ENCODE assay signal across 1 cellular context in genomic region chr16:78133919-78134318, GRCh38.
TF ChIP-seq lines count a peak whose summit lies in the region.

No MANE protein-coding gene starts in this region.

TF ChIP-seq in HepG2, 621 proteins besides CTCF, POLR2A, EP300 and RAD21 (continued from another document and continues in another):
- TF ChIP-seq ZNF276 (CRISPR knock-in tag; IDR thresholded peaks at IDR 0.05; ENCODE audit: low read depth) (no peak), HNF4G (IDR thresholded peaks at IDR 0.05; ENCODE audit: borderline replicate concordance, low read depth, low read length) (peak; percentile 50; the same call in 1 of the 2 replicates), HNF4G (CRISPR knock-in tag; IDR thresholded peaks at IDR 0.05; ENCODE audit: borderline replicate concordance, low read depth) (no peak), KLF15 (CRISPR knock-in tag; IDR thresholded peaks at IDR 0.05; ENCODE audit: borderline replicate concordance) (no peak), ARID3A (IDR thresholded peaks at IDR 0.05; ENCODE audit: low read depth, low read length) (peak; percentile 97), KAT2B (IDR thresholded peaks at IDR 0.05; ENCODE audit: borderline replicate concordance, low read depth, low read length) (no peak), HHEX (CRISPR knock-in tag; IDR thresholded peaks at IDR 0.05) (peak; percentile 73), ZNF740 (CRISPR knock-in tag; IDR thresholded peaks at IDR 0.05) (no peak), MAX (IDR thresholded peaks at IDR 0.05) (0 out of 2 replicates have a peak, but pooled peaks have one; percentile 31), HNF4A (CRISPR knock-in tag; IDR thresholded peaks at IDR 0.05) (peak; percentile 71), ZNF652 (CRISPR knock-in tag; IDR thresholded peaks at IDR 0.05; ENCODE audit: borderline replicate concordance, low read depth) (no peak; the same call in 1 of the 2 replicates), AHDC1 (CRISPR knock-in tag; IDR thresholded peaks at IDR 0.05; ENCODE audit: borderline replicate concordance) (peak; percentile 95), CCAR2 (optimal IDR thresholded peaks at IDR 0.05; ENCODE audit: low read depth, low read length) (no peak), TBL1XR1 (IDR thresholded peaks at IDR 0.05; ENCODE audit: borderline replicate concordance, low read length, partially characterized antibody) (peak; percentile 33), ZFP36 (IDR thresholded peaks at IDR 0.05; ENCODE audit: borderline replicate concordance, low read depth, low read length, partially characterized antibody) (peak; percentile 38), KMT2A (CRISPR knock-in tag; IDR thresholded peaks at IDR 0.05) (no peak), PAXIP1 (CRISPR knock-in tag; conservative IDR thresholded peaks at IDR 0.05) (peak; percentile 94), DMAP1 (CRISPR knock-in tag; IDR thresholded peaks at IDR 0.05) (no peak), PITX1 (CRISPR knock-in tag; IDR thresholded peaks at IDR 0.05) (peak; percentile 88), KAT8 (CRISPR knock-in tag; IDR thresholded peaks at IDR 0.05) (0 out of 2 replicates have a peak, but pooled peaks have one; percentile 15), SIN3A (IDR thresholded peaks at IDR 0.05; ENCODE audit: borderline replicate concordance, low read depth, low read length) (no peak), HMG20A (CRISPR knock-in tag; IDR thresholded peaks at IDR 0.05; ENCODE audit: borderline replicate concordance) (peak; percentile 97), ZIK1 (CRISPR knock-in tag; IDR thresholded peaks at IDR 0.05; ENCODE audit: borderline replicate concordance, low read depth) (no peak), SALL1 (CRISPR knock-in tag; IDR thresholded peaks at IDR 0.05) (peak; percentile 64; the same call in 1 of the 2 replicates), ZNF747 (CRISPR knock-in tag; IDR thresholded peaks at IDR 0.05; ENCODE audit: borderline replicate concordance) (no peak), THAP11 (CRISPR knock-in tag; IDR thresholded peaks at IDR 0.05) (peak; percentile 49), ZNF776 (CRISPR knock-in tag; IDR thresholded peaks at IDR 0.05) (no peak), REPIN1 (CRISPR knock-in tag; IDR thresholded peaks at IDR 0.05; ENCODE audit: borderline replicate concordance, low read depth) (peak; percentile 16; the same call in 1 of the 2 replicates), STAG1 (CRISPR knock-in tag; IDR thresholded peaks at IDR 0.05) (0 out of 2 replicates have a peak, but pooled peaks have one; percentile 17), RBM39 (IDR thresholded peaks at IDR 0.05; ENCODE audit: low read depth, low read length, poor library complexity, severe bottlenecking) (no peak), ZNF678 (CRISPR knock-in tag; IDR thresholded peaks at IDR 0.05) (no peak), ELK4 (CRISPR knock-in tag; IDR thresholded peaks at IDR 0.05; ENCODE audit: borderline replicate concordance) (no peak), SP140L (CRISPR knock-in tag; IDR thresholded peaks at IDR 0.05; ENCODE audit: borderline replicate concordance) (no peak), FOXJ3 (CRISPR knock-in tag; IDR thresholded peaks at IDR 0.05; ENCODE audit: borderline replicate concordance) (peak; percentile 89; the same call in 1 of the 2 replicates), RFXANK (CRISPR knock-in tag; IDR thresholded peaks at IDR 0.05) (no peak), ATF1 (CRISPR knock-in tag; IDR thresholded peaks at IDR 0.05) (peak; percentile 57; the same call in 1 of the 2 replicates), ZNF282 (IDR thresholded peaks at IDR 0.05; ENCODE audit: partially characterized antibody) (no peak), ZNF629 (CRISPR knock-in tag; conservative IDR thresholded peaks at IDR 0.05) (no peak), RARA (CRISPR knock-in tag; IDR thresholded peaks at IDR 0.05) (peak; percentile 73), EZH2 (conservative IDR thresholded peaks at IDR 0.05; ENCODE audit: low read depth, low read length) (no peak), NR2F2 (IDR thresholded peaks at IDR 0.05; ENCODE audit: borderline replicate concordance, low read depth) (0 out of 2 replicates have a peak, but pooled peaks have one; percentile 32), ATM (IDR thresholded peaks at IDR 0.05; ENCODE audit: borderline replicate concordance) (no peak), EED (CRISPR knock-in tag; IDR thresholded peaks at IDR 0.05) (no peak), PBX3 (CRISPR knock-in tag; IDR thresholded peaks at IDR 0.05; ENCODE audit: borderline replicate concordance) (no peak), ZGPAT (CRISPR knock-in tag; IDR thresholded peaks at IDR 0.05) (peak; percentile 46; the same call in 1 of the 2 replicates), NR2F6 (IDR thresholded peaks at IDR 0.05) (peak; percentile 27; the same call in 1 of the 2 replicates), NR2F6 (CRISPR knock-in tag; IDR thresholded peaks at IDR 0.05) (peak; percentile 27), MXD4 (CRISPR knock-in tag; IDR thresholded peaks at IDR 0.05) (no peak; the same call in 1 of the 2 replicates), TBX3 (IDR thresholded peaks at IDR 0.05; ENCODE audit: borderline replicate concordance) (peak; percentile 92), SMAD3 (CRISPR knock-in tag; IDR thresholded peaks at IDR 0.05) (no peak)
